Comparison of ENCODE assay signal across 9 cellular contexts in the genomic region with DNA sequence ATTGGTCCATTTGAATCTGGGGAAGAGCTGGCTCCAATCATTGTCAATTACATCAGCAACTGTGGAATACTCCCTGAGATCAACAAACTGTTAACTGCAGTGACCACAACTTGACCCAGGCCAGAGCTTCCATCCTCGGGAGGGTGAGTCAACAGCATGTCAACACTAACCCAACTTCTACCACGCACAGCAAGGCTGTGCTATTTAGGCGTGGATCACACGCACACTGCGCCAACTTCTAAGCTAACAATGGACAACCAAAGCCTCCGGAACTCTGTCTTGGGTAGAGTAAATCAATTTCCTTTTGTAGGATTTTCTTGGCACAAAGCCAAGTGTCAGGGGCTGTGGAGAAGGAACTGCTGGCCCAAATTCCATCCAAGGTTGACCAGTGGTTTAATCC. TPM values are rescaled to one million over a fixed set of nuclear protein-coding genes. Genes with fewer than 3 reads are reported as not detected.
DNase-seq lines count a peak whose midpoint lies in the region; ATAC-seq and TF ChIP-seq lines count a peak whose summit lies in the region.
"Had no signal": no experiment of that assay in that cellular context is flagged by ENCODE, and none has a peak within 500 bp of the region (broad histone marks: within the 10 kb centered on the region; RNA-seq: fewer than 3 reads in every experiment).

No MANE protein-coding gene starts in this region.

- H3K79me2 ChIP-seq in SK-N-SH (ENCODE audit: insufficient read depth): peaks cover 86% of the 10 kb centered on the region

- H3F3A ChIP-seq in SK-N-SH (replicated peaks; ENCODE audit: insufficient read depth): no peaks in the 10 kb centered on the region

- peaks cover 11% of the 10 kb centered on the region for H3K4me1 Mint-ChIP-seq in stimulated activated memory B cell treated with anti-CD40 and anti-IgM and Interleukin-4, amounts not matched to agents 10 μg/mL and 1 μg/mL and 100 μg/mL, for 72 hours

- TF ChIP-seq CTCF in SK-N-SH (IDR thresholded peaks at IDR 0.05) (no peak), gastroesophageal sphincter (IDR thresholded peaks at IDR 0.05) (no peak), gastrocnemius medialis (IDR thresholded peaks at IDR 0.05 in 4 of 5, conservative IDR thresholded peaks at IDR 0.05 in 1 of 5) (no peak)

- no peak overlapping the region for H3K9ac ChIP-seq in SK-N-SH

- H3K27me3 ChIP-seq in SK-N-SH (ENCODE audit: insufficient read depth): no peaks in the 10 kb centered on the region
- H3K27me3 ChIP-seq in gastroesophageal sphincter: no peaks in the 10 kb centered on the region
- H3K27me3 ChIP-seq in gastrocnemius medialis: no peaks in the 10 kb centered on the region
- H3K27me3 ChIP-seq: Peyer's patch had no signal

- ATAC-seq in gastroesophageal sphincter (peak; percentile 85), gastrocnemius medialis (peak; percentile 74 to 79), HG03108 (IDR thresholded peaks at IDR 0.05; ENCODE audit: unreplicated experiment) (no peak), GM19397 (IDR thresholded peaks at IDR 0.05; ENCODE audit: unreplicated experiment) (no peak)
- ATAC-seq in stimulated activated memory B cell treated with anti-CD40 and anti-IgM and Interleukin-4, amounts not matched to agents 10 μg/mL and 1 μg/mL and 100 μg/mL, for 72 hours: no peak

- peaks cover 2 to 8% of the 10 kb centered on the region in 2 experiments for H3K36me3 ChIP-seq in SK-N-SH (replicated peaks in 1 of 2; ENCODE audit: control insufficient read depth in 1 of 2, insufficient read depth in 2 of 2, low read length in 1 of 2)
- H3K36me3 ChIP-seq in gastroesophageal sphincter: no peaks in the 10 kb centered on the region
- no peaks in the 10 kb centered on the region for H3K36me3 ChIP-seq in gastrocnemius medialis
- H3K36me3 ChIP-seq: Peyer's patch had no signal

- H4K20me1 ChIP-seq in SK-N-SH (ENCODE audit: insufficient read depth): peaks cover 5% of the 10 kb centered on the region; the same call in 1 of the 2 replicates

- intact Hi-C loops in gastrocnemius medialis (cut with DNase I; ENCODE audit: low total_unique reads): no loop called here

- H3K9me3 Mint-ChIP-seq in stimulated activated memory B cell treated with anti-CD40 and anti-IgM and Interleukin-4, amounts not matched to agents 10 μg/mL and 1 μg/mL and 100 μg/mL, for 72 hours: no peaks in the 10 kb centered on the region

- TF ChIP-seq EP300 in SK-N-SH (IDR thresholded peaks at IDR 0.05; ENCODE audit: borderline replicate concordance in 1 of 2, low read depth in 1 of 2, low read length in 1 of 2) (no peak), gastroesophageal sphincter (IDR thresholded peaks at IDR 0.05) (no peak)

- no peak for TF ChIP-seq RAD21 in SK-N-SH (IDR thresholded peaks at IDR 0.05; ENCODE audit: low read length)

- H2AFZ ChIP-seq in SK-N-SH (ENCODE audit: low read depth): no peak overlapping the region

- 56% methylated on average over 6 of the region's 6 CpGs for WGBS in SK-N-SH (ENCODE audit: low lambda C conversion rate)
- WGBS in gastroesophageal sphincter (ENCODE audit: low coverage in 1 of 2), 2 donors: 0 to 25% methylated on average over 1 to 2 of the region's 6 CpGs

- TF ChIP-seq POLR2A in gastroesophageal sphincter (IDR thresholded peaks at IDR 0.05) (no peak), gastrocnemius medialis (IDR thresholded peaks at IDR 0.05) (no peak)

- in situ Hi-C loops in gastrocnemius medialis (cut with MboI; ENCODE audit: low sequenced_read_pairs in 4 of 4): no loop called here

- H3K4me2 ChIP-seq in SK-N-SH: 0 out of 2 replicates have a peak overlapping the region, but pooled peaks have one; percentile 2

- H3K9me3 ChIP-seq in SK-N-SH: no peaks in the 10 kb centered on the region
- H3K9me3 ChIP-seq in gastroesophageal sphincter: no peaks in the 10 kb centered on the region
- H3K9me3 ChIP-seq in gastrocnemius medialis: no peaks in the 10 kb centered on the region
- H3K9me3 ChIP-seq: Peyer's patch had no signal

- no peak overlapping the region for H3K27ac Mint-ChIP-seq in stimulated activated memory B cell treated with anti-CD40 and anti-IgM and Interleukin-4, amounts not matched to agents 10 μg/mL and 1 μg/mL and 100 μg/mL, for 72 hours

- peaks cover 6 to 15% of the 10 kb centered on the region in 2 experiments; a peak in 3 of 4 replicates for H3K4me1 ChIP-seq in SK-N-SH (ENCODE audit: control insufficient read depth in 1 of 2, insufficient read depth in 2 of 2, low read depth in 1 of 2, low read length in 1 of 2)
- peaks cover 0 to 48% (median 13%) of the 10 kb centered on the region in 3 donors for H3K4me1 ChIP-seq in gastroesophageal sphincter
- peaks cover 3 to 18% of the 10 kb centered on the region in 2 donors for H3K4me1 ChIP-seq in gastrocnemius medialis
- H3K4me1 ChIP-seq: Peyer's patch had no signal

- CTCF ChIA-PET in SK-N-SH (lab: Yijun Ruan, JAX): no interaction called here

- POLR2A ChIA-PET in SK-N-SH (lab: Yijun Ruan, JAX): no interaction called here

- H3K27me3 Mint-ChIP-seq in stimulated activated memory B cell treated with anti-CD40 and anti-IgM and Interleukin-4, amounts not matched to agents 10 μg/mL and 1 μg/mL and 100 μg/mL, for 72 hours: no peaks in the 10 kb centered on the region

- H3K9me2 ChIP-seq in SK-N-SH: no peaks in the 10 kb centered on the region

- H3K36me3 Mint-ChIP-seq in stimulated activated memory B cell treated with anti-CD40 and anti-IgM and Interleukin-4, amounts not matched to agents 10 μg/mL and 1 μg/mL and 100 μg/mL, for 72 hours: peaks cover 18% of the 10 kb centered on the region

- H3K27ac ChIP-seq in SK-N-SH (ENCODE audit: low read depth in 2 of 2, low read length in 1 of 2) (peak overlapping the region in 1 of 2 experiments; percentile 51; a peak in 2 of 4 replicates), gastroesophageal sphincter (peak overlapping the region in 1 of 4 donors; percentile 14), gastrocnemius medialis (peak overlapping the region; percentile 22 to 38 (median 29))

- DNase-seq in HCEC 1CT: peak; percentile 99
- DNase-seq in SK-N-SH: no peak
- DNase-seq in gastrocnemius medialis: peak in 1 of 2 donors; percentile 37
- no peak for DNase-seq in activated naive CD4-positive, alpha-beta T cell (lab: John Stamatoyannopoulos, UW)

- H3K4me3 Mint-ChIP-seq in stimulated activated memory B cell treated with anti-CD40 and anti-IgM and Interleukin-4, amounts not matched to agents 10 μg/mL and 1 μg/mL and 100 μg/mL, for 72 hours: no peak overlapping the region

- no peak overlapping the region for H3K4me3 ChIP-seq in SK-N-SH (ENCODE audit: low read depth in 2 of 2, low read length in 1 of 2)
- no peak overlapping the region for H3K4me3 ChIP-seq in gastroesophageal sphincter
- H3K4me3 ChIP-seq in gastrocnemius medialis: no peak overlapping the region
- H3K4me3 ChIP-seq: Peyer's patch had no signal

TF ChIP-seq in SK-N-SH, 30 proteins besides CTCF, POLR2A, EP300 and RAD21:
- TF ChIP-seq RXRA (IDR thresholded peaks at IDR 0.05; ENCODE audit: borderline replicate concordance, low read depth) (peak; percentile 86; the same call in 1 of the 2 replicates), TCF12 (IDR thresholded peaks at IDR 0.05) (peak; percentile 28; the same call in 1 of the 2 replicates), EZH2phosphoT487 (IDR thresholded peaks at IDR 0.05; ENCODE audit: borderline replicate concordance, low read depth) (no peak), NFIC (IDR thresholded peaks at IDR 0.05; ENCODE audit: borderline replicate concordance) (peak; percentile 87), JUND (IDR thresholded peaks at IDR 0.05) (peak; percentile 32; the same call in 1 of the 2 replicates)
- TF ChIP-seq, protein P1, sequence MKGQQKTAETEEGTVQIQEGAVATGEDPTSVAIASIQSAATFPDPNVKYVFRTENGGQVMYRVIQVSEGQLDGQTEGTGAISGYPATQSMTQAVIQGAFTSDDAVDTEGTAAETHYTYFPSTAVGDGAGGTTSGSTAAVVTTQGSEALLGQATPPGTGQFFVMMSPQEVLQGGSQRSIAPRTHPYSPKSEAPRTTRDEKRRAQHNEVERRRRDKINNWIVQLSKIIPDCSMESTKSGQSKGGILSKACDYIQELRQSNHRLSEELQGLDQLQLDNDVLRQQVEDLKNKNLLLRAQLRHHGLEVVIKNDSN (IDR thresholded peaks at IDR 0.05; ENCODE audit: borderline replicate concordance, low read depth): no peak
- TF ChIP-seq, protein P2, sequence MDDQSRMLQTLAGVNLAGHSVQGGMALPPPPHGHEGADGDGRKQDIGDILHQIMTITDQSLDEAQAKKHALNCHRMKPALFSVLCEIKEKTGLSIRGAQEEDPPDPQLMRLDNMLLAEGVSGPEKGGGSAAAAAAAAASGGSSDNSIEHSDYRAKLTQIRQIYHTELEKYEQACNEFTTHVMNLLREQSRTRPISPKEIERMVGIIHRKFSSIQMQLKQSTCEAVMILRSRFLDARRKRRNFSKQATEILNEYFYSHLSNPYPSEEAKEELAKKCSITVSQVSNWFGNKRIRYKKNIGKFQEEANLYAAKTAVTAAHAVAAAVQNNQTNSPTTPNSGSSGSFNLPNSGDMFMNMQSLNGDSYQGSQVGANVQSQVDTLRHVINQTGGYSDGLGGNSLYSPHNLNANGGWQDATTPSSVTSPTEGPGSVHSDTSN (IDR thresholded peaks at IDR 0.05): 0 out of 2 replicates have a peak, but pooled peaks have one; percentile 27

RNA-seq across cellular contexts. Expression of a gene that starts 30.4 kb away (rescaled TPM):
- 780 and 789 TPM in 2 replicates for polyA plus RNA-seq in SK-N-SH (2012; rRNA removed)
- polyA plus RNA-seq in SK-N-SH (2012; cell fraction: cytosol; rRNA removed): 729 and 770 TPM in 2 replicates
- 453 and 679 TPM in 2 replicates for polyA plus RNA-seq in SK-N-SH (2012; cell fraction: nucleus; rRNA removed)
- total RNA-seq in gastroesophageal sphincter (100 to 1,000 TPM; 282 to 724 (median 545) TPM), gastrocnemius medialis (10 to 100 TPM; 45.8 to 73.2 (median 70.1) TPM)

Comparison
In these comparisons a context has a peak if more than half of its experiments do, and no peak if none do; other contexts are left out.
1. ATAC-seq: peak in gastroesophageal sphincter (single experiment) and gastrocnemius medialis (2 of 2); none in stimulated activated memory B cell treated with anti-CD40 and anti-IgM and Interleukin-4, amounts not matched to agents 10 μg/mL and 1 μg/mL and 100 μg/mL, for 72 hours (single experiment), HG03108 (single experiment) and GM19397 (single experiment).